Comparison of ENCODE assay signal across 15 cellular contexts in genomic region chr6:158033751-158034702, GRCh38. TPM values are rescaled to one million over a fixed set of nuclear protein-coding genes. Genes with fewer than 3 reads are reported as not detected.
DNase-seq lines count a peak whose midpoint lies in the region; ATAC-seq and TF ChIP-seq lines count a peak whose summit lies in the region.
"Had no signal": no experiment of that assay in that cellular context is flagged by ENCODE, and none has a peak within 500 bp of the region (broad histone marks: within the 10 kb centered on the region; RNA-seq: fewer than 3 reads in every experiment).

No MANE protein-coding gene starts in this region.

- peaks cover 3% of the 10 kb centered on the region; the same call in 1 of the 2 replicates for H4K20me1 ChIP-seq in PC-9 (ENCODE audit: insufficient read depth)

- H3K9me3 Mint-ChIP-seq in natural killer cell = no peaks in the 10 kb centered on the region
- H3K9me3 Mint-ChIP-seq in natural killer cell treated with Interleukin-12 subunit alpha and Interleukin-12 subunit beta and Interleukin-15 and Interleukin-18, amount 100 ng/mL, for 72 hours = no peaks in the 10 kb centered on the region
- no peaks in the 10 kb centered on the region for H3K9me3 Mint-ChIP-seq in T-helper 2 cell treated with Interferon-gamma antibody and Interleukin-4, amounts not matched to agents 5 μg/mL and 100 μg/mL, for 36 hours

- peak overlapping the region in 3 of 4 donors; percentile 22 to 64 (median 49) for H3K27ac ChIP-seq in gastroesophageal sphincter
- H3K27ac ChIP-seq in mucosa of rectum (ENCODE audit: low read depth in 2 of 2, low read length in 2 of 2) = peak overlapping the region; percentile 63 to 68
- H3K27ac ChIP-seq in PC-9 = no peak overlapping the region

- H3K79me2 ChIP-seq in PC-9 (ENCODE audit: low read depth) = peaks cover 24% of the 10 kb centered on the region

- H2AFZ ChIP-seq in PC-9 = no peak overlapping the region

- TF ChIP-seq EP300 in gastroesophageal sphincter (IDR thresholded peaks at IDR 0.05) = no peak

- no peaks in the 10 kb centered on the region for H3K36me3 Mint-ChIP-seq in natural killer cell
- peaks cover 7% of the 10 kb centered on the region for H3K36me3 Mint-ChIP-seq in natural killer cell treated with Interleukin-12 subunit alpha and Interleukin-12 subunit beta and Interleukin-15 and Interleukin-18, amount 100 ng/mL, for 72 hours
- peaks cover 23% of the 10 kb centered on the region for H3K36me3 Mint-ChIP-seq in T-helper 2 cell treated with Interferon-gamma antibody and Interleukin-4, amounts not matched to agents 5 μg/mL and 100 μg/mL, for 36 hours (ENCODE audit: low read depth)

- no peaks in the 10 kb centered on the region for H3K9me2 ChIP-seq in PC-9 (ENCODE audit: insufficient read depth)

- WGBS in gastroesophageal sphincter (ENCODE audit: low coverage in 1 of 2), 2 donors = 32 to 41% methylated on average over 5 to 10 of the region's 14 CpGs

- H3K27me3 ChIP-seq in gastroesophageal sphincter = no peaks in the 10 kb centered on the region
- H3K27me3 ChIP-seq in mucosa of rectum (ENCODE audit: control insufficient read depth in 2 of 2, insufficient read depth in 2 of 2, low read length in 2 of 2) = no peaks in the 10 kb centered on the region
- H3K27me3 ChIP-seq in PC-9 (ENCODE audit: insufficient read depth, low read depth) = no peaks in the 10 kb centered on the region

- H3K4me3 ChIP-seq in gastroesophageal sphincter (no peak overlapping the region), mucosa of rectum (ENCODE audit: low read length in 2 of 2) (peak overlapping the region in 1 of 2 donors; percentile 45), PC-9 (no peak overlapping the region)

- H3K4me1 ChIP-seq in gastroesophageal sphincter = peaks cover 0 to 41% (median 20%) of the 10 kb centered on the region in 3 donors
- H3K4me1 ChIP-seq in mucosa of rectum (ENCODE audit: control insufficient read depth in 2 of 2, insufficient read depth in 2 of 2, low read length in 2 of 2) = peaks cover 14 to 25% of the 10 kb centered on the region in 2 donors
- peaks cover 41% of the 10 kb centered on the region for H3K4me1 ChIP-seq in PC-9 (replicated peaks; ENCODE audit: insufficient read depth)

- POLR2A ChIA-PET in PC-9 (lab: Charles Lee; ENCODE audit: unreplicated experiment) = no interaction called here

- no peaks in the 10 kb centered on the region for H3K27me3 Mint-ChIP-seq in natural killer cell (ENCODE audit: low read depth in 2 of 2)
- no peaks in the 10 kb centered on the region for H3K27me3 Mint-ChIP-seq in natural killer cell treated with Interleukin-12 subunit alpha and Interleukin-12 subunit beta and Interleukin-15 and Interleukin-18, amount 100 ng/mL, for 72 hours
- H3K27me3 Mint-ChIP-seq in T-helper 2 cell treated with Interferon-gamma antibody and Interleukin-4, amounts not matched to agents 5 μg/mL and 100 μg/mL, for 36 hours (ENCODE audit: low read depth) = no peaks in the 10 kb centered on the region
- H3K27me3 Mint-ChIP-seq: memory B cell had no signal

- H3K27ac Mint-ChIP-seq in natural killer cell = peak overlapping the region in 1 of 2 donors; percentile 49
- H3K27ac Mint-ChIP-seq in natural killer cell treated with Interleukin-12 subunit alpha and Interleukin-12 subunit beta and Interleukin-15 and Interleukin-18, amount 100 ng/mL, for 72 hours = no peak overlapping the region
- H3K27ac Mint-ChIP-seq in T-helper 2 cell treated with Interferon-gamma antibody and Interleukin-4, amounts not matched to agents 5 μg/mL and 100 μg/mL, for 36 hours = no peak overlapping the region
- H3K27ac Mint-ChIP-seq: memory B cell had no signal

- ATAC-seq in natural killer cell = no peak
- ATAC-seq in natural killer cell treated with Interleukin-12 subunit alpha and Interleukin-12 subunit beta and Interleukin-15 and Interleukin-18, amount 100 ng/mL, for 72 hours = no peak
- ATAC-seq in gastroesophageal sphincter = no peak

- H3F3A ChIP-seq in PC-9 (ENCODE audit: insufficient read depth, low read depth) = peaks cover 35% of the 10 kb centered on the region

- no peak overlapping the region for H3K4me2 ChIP-seq in PC-9

- peak overlapping the region; percentile 17 to 55 for H3K9ac ChIP-seq in mucosa of rectum (ENCODE audit: low read depth in 1 of 2, low read length in 2 of 2)

- H3K4me1 Mint-ChIP-seq in natural killer cell = peaks cover 39 to 42% of the 10 kb centered on the region in 2 donors
- H3K4me1 Mint-ChIP-seq in natural killer cell treated with Interleukin-12 subunit alpha and Interleukin-12 subunit beta and Interleukin-15 and Interleukin-18, amount 100 ng/mL, for 72 hours (ENCODE audit: low read depth in 2 of 2) = peaks cover 16 to 41% of the 10 kb centered on the region in 2 donors
- peaks cover 10% of the 10 kb centered on the region for H3K4me1 Mint-ChIP-seq in T-helper 2 cell treated with Interferon-gamma antibody and Interleukin-4, amounts not matched to agents 5 μg/mL and 100 μg/mL, for 36 hours (ENCODE audit: low read depth)

- intact Hi-C loops in natural killer cell (cut with micrococcal nuclease) (no loop called here), PC-9 (cut with micrococcal nuclease; ENCODE audit: unreplicated experiment) (loop anchor here (5.0 kb wide), 1 partner anchor 33 kb away; no protein-coding TSS in a partner anchor)

- H3K9me3 ChIP-seq in gastroesophageal sphincter (no peaks in the 10 kb centered on the region), mucosa of rectum (ENCODE audit: control insufficient read depth in 2 of 2, low read length in 2 of 2) (no peaks in the 10 kb centered on the region), PC-9 (ENCODE audit: insufficient read depth, low read depth) (no peaks in the 10 kb centered on the region)

- H3K4me3 Mint-ChIP-seq in natural killer cell = peak overlapping the region; percentile 31
- no peak overlapping the region for H3K4me3 Mint-ChIP-seq in natural killer cell treated with Interleukin-12 subunit alpha and Interleukin-12 subunit beta and Interleukin-15 and Interleukin-18, amount 100 ng/mL, for 72 hours
- H3K4me3 Mint-ChIP-seq in T-helper 2 cell treated with Interferon-gamma antibody and Interleukin-4, amounts not matched to agents 5 μg/mL and 100 μg/mL, for 36 hours = no peak overlapping the region
- H3K4me3 Mint-ChIP-seq: memory B cell had no signal

- TF ChIP-seq CTCF in natural killer cell (IDR thresholded peaks at IDR 0.05) = no peak
- no peak for TF ChIP-seq CTCF in gastroesophageal sphincter (IDR thresholded peaks at IDR 0.05)
- no peak for TF ChIP-seq CTCF in PC-9 (conservative IDR thresholded peaks at IDR 0.05)

- CTCF ChIA-PET in PC-9 (lab: Charles Lee) = no interaction called here

- DNase-seq in natural killer cell (no peak), NCI-H226 (no peak), PC-9 (no peak), COLO829 (ENCODE audit: low spot score) (no peak)
- no peak for DNase-seq in natural killer cell treated with Interleukin-12 subunit alpha and Interleukin-12 subunit beta and Interleukin-15 and Interleukin-18, amount 100 ng/mL, for 72 hours (ENCODE audit: low spot score)
- DNase-seq in T-helper 2 cell treated with Interferon-gamma antibody and Interleukin-4, amounts not matched to agents 5 μg/mL and 100 μg/mL, for 36 hours (ENCODE audit: low spot score) = no peak
- DNase-seq: activated CD4-positive, alpha-beta T cell treated with anti-CD3 and anti-CD28 coated beads for 4 hours; activated T-cell treated with anti-CD3 and anti-CD28 coated beads, Interleukin-2, amount 50 U/mL, for 48 hours; hypothalamus; NCI-H1105 treated with DMSO at 0.1 percent for 48 hours; NCI-H446 treated with DMSO at 0.1 percent for 48 hours; T-helper 2 cell had no signal

- no TSS peak for BruUV-seq in PC-9 (replicated peaks; lab: Mats Ljungman, UMichigan)

- TF ChIP-seq POLR2A in gastroesophageal sphincter (IDR thresholded peaks at IDR 0.05) = no peak

- H3K36me3 ChIP-seq in gastroesophageal sphincter (peaks cover 0 to 36% of the 10 kb centered on the region in 2 donors), mucosa of rectum (ENCODE audit: control insufficient read depth in 2 of 2, insufficient read depth in 2 of 2, low read length in 2 of 2) (peaks cover 8 to 13% of the 10 kb centered on the region in 2 donors), PC-9 (ENCODE audit: low read depth) (peaks cover 14% of the 10 kb centered on the region; the same call in 1 of the 2 replicates)

RNA-seq across cellular contexts. Expression of gene SYNJ2, which starts 52.4 kb away (rescaled TPM):
- total RNA-seq in natural killer cell (10 to 100 TPM; 24.4 to 47.0 (median 28.0) TPM), gastroesophageal sphincter (10 to 100 TPM; 19.9 to 27.9 (median 21.6) TPM), PC-9 (2021) (30.3 and 39.4 TPM in 2 replicates)
- total RNA-seq in natural killer cell treated with Interleukin-12 subunit alpha and Interleukin-12 subunit beta and Interleukin-15 and Interleukin-18, amount 100 ng/mL, for 72 hours = 10 to 100 TPM; 24.7 to 37.3 TPM
